8 cellular contexts compared by ENCODE assay signal in genomic region chr3:33392703-33393125, GRCh38. TPM values are rescaled to one million over a fixed set of nuclear protein-coding genes. Genes with fewer than 3 reads are reported as not detected.
A peak's percentile ranks its signal among the peaks of the same experiment; 100 is the strongest.
DNase-seq lines count a peak whose midpoint lies in the region; TF ChIP-seq lines count a peak whose summit lies in the region.

No MANE protein-coding gene starts in this region.

- TF ChIP-seq CTCF in coronary artery (IDR thresholded peaks at IDR 0.05) (no peak), osteoblast (IDR thresholded peaks at IDR 0.05; ENCODE audit: extremely low read depth, low read depth, low read length) (no peak)

- no peaks in the 10 kb centered on the region for H3K27me3 ChIP-seq in osteoblast (ENCODE audit: insufficient read depth, low read length)
- no peaks in the 10 kb centered on the region for H3K27me3 ChIP-seq in effector memory CD4-positive, alpha-beta T cell (replicated peaks; ENCODE audit: control insufficient read depth, insufficient read depth, low read length, poor library complexity, severe bottlenecking)

- H3K4me1 ChIP-seq in osteoblast (ENCODE audit: insufficient read depth, low read length), result peaks cover 54% of the 10 kb centered on the region
- no peaks in the 10 kb centered on the region for H3K4me1 ChIP-seq in effector memory CD4-positive, alpha-beta T cell (ENCODE audit: control insufficient read depth, insufficient read depth, low read length, poor library complexity, severe bottlenecking)

- H3K4me2 ChIP-seq in osteoblast (ENCODE audit: insufficient read depth, low read length), result peak overlapping the region; percentile 41

- peak; percentile 95 for DNase-seq in EL
- DNase-seq in NCI-H226, result peak; percentile 66
- no peak for DNase-seq in coronary artery (ENCODE audit: low spot score)
- DNase-seq in osteoblast (ENCODE audit: insufficient read length, low spot score, missing footprints), result peak; percentile 97
- no peak for DNase-seq in caudate nucleus (lab: John Stamatoyannopoulos, UW)
- DNase-seq in OCI-M1 (lab: John Stamatoyannopoulos, UW), result no peak
- no peak for DNase-seq in effector memory CD4-positive, alpha-beta T cell
- DNase-seq in NCI-H146 treated with DMSO at 0.1 percent for 48 hours (lab: John Stamatoyannopoulos, UW; ENCODE audit: unreplicated experiment), result no peak

- peaks cover 3% of the 10 kb centered on the region for H4K20me1 ChIP-seq in osteoblast (ENCODE audit: insufficient read depth, low read length)

- H3K4me3 ChIP-seq in coronary artery, result no peak overlapping the region
- no peak overlapping the region for H3K4me3 ChIP-seq in osteoblast (ENCODE audit: insufficient read depth, low read length)
- H3K4me3 ChIP-seq in effector memory CD4-positive, alpha-beta T cell (ENCODE audit: insufficient read depth, low read depth, low read length, poor library complexity, severe bottlenecking), result no peak overlapping the region

- peak overlapping the region; percentile 11 to 53 for H3K27ac ChIP-seq in coronary artery
- H3K27ac ChIP-seq in osteoblast (ENCODE audit: low read depth, low read length), result peak overlapping the region; percentile 70
- no peak overlapping the region for H3K27ac ChIP-seq in caudate nucleus (ENCODE audit: low read depth, low read length)
- H3K27ac ChIP-seq in effector memory CD4-positive, alpha-beta T cell (ENCODE audit: insufficient read depth, low read length, poor library complexity, severe bottlenecking), result no peak overlapping the region

- peaks cover 18% of the 10 kb centered on the region for H3K79me2 ChIP-seq in osteoblast (ENCODE audit: insufficient read depth, low read length)

- H3K36me3 ChIP-seq in osteoblast (ENCODE audit: insufficient read depth, low read length), result peaks cover 69% of the 10 kb centered on the region
- H3K36me3 ChIP-seq in effector memory CD4-positive, alpha-beta T cell (ENCODE audit: control insufficient read depth, insufficient read depth, low read length), result peaks cover 80% of the 10 kb centered on the region

- H3K9me3 ChIP-seq in osteoblast (ENCODE audit: low read depth, low read length), result no peaks in the 10 kb centered on the region
- H3K9me3 ChIP-seq in effector memory CD4-positive, alpha-beta T cell (ENCODE audit: control insufficient read depth, low read length), result no peaks in the 10 kb centered on the region

- no peak overlapping the region for H2AFZ ChIP-seq in osteoblast (ENCODE audit: low read length)

RNA-seq across cellular contexts. Expression of gene UBP1, which starts 47.5 kb away (rescaled TPM):
- total RNA-seq in osteoblast, result 69.0 and 77.4 TPM in 2 replicates

Comparison
In these comparisons a context has a peak if more than half of its experiments do, and no peak if none do; other contexts are left out.
1. DNase-seq: peak in EL (single experiment), NCI-H226 (single experiment) and osteoblast (single experiment); none in coronary artery (single experiment), caudate nucleus (0 of 61), OCI-M1 (single experiment), effector memory CD4-positive, alpha-beta T cell (0 of 3) and NCI-H146 treated with DMSO at 0.1 percent for 48 hours (single experiment).
2. H3K27ac ChIP-seq: peak in coronary artery (2 of 2) and osteoblast (single experiment); none in caudate nucleus (single experiment) and effector memory CD4-positive, alpha-beta T cell (single experiment).